14 cellular contexts compared by ENCODE assay signal in genomic region chr2:86360781-86361180, GRCh38. TPM values are rescaled to one million over a fixed set of nuclear protein-coding genes. Genes with fewer than 3 reads are reported as not detected.
"Had no signal": no experiment of that assay in that cellular context is flagged by ENCODE, and none has a peak within 500 bp of the region (broad histone marks: within the 10 kb centered on the region; RNA-seq: fewer than 3 reads in every experiment).

No MANE protein-coding gene starts in this region.

- ATAC-seq: activated naive CD4-positive, alpha-beta T cell treated with anti-CD3 and anti-CD28 coated beads, Interleukin-2, amount 50 U/mL, for 72 hours; left lung; T-helper 17 cell had no signal

- H3K4me3 ChIP-seq: left lung had no signal

- H3K9me3 ChIP-seq: left lung had no signal

- H3K9me3 Mint-ChIP-seq: activated naive CD4-positive, alpha-beta T cell treated with anti-CD3 and anti-CD28 coated beads, Interleukin-2, amount 50 U/mL, for 72 hours; activated T-helper 2 cell treated with anti-CD3 and anti-CD28 coated beads, Interferon-gamma antibody, Interleukin-2, Interleukin-4, amounts not matched to agents 10 μg/mL and 5 μg/mL and 100 μg/mL, durations not matched to agents 14 hours and 24 hours and 36 hours; memory B cell; nephron progenitor cell had no signal

- H3K36me3 ChIP-seq: brain microvascular endothelial cell, left lung had no signal

- H3K27ac ChIP-seq: brain microvascular endothelial cell, epithelial cell of prostate, left lung had no signal

- H3K36me3 Mint-ChIP-seq: activated naive CD4-positive, alpha-beta T cell treated with anti-CD3 and anti-CD28 coated beads, Interleukin-2, amount 50 U/mL, for 72 hours; memory B cell had no signal

- H3K27me3 ChIP-seq: brain microvascular endothelial cell, left lung had no signal

- H3K4me1 ChIP-seq: left lung had no signal

- DNase-seq: activated CD4-positive, CD25-positive, alpha-beta regulatory T cell; amniotic stem cell; brain microvascular endothelial cell; effector memory CD4-positive, alpha-beta T cell; left lung; nephron progenitor cell; stimulated activated CD4-positive, alpha-beta T cell treated with anti-CD3 and anti-CD28 coated beads, Interleukin-15, amount 100 ng/mL, for 24 hours; stimulated activated CD4-positive, alpha-beta T cell treated with anti-CD3 and anti-CD28 coated beads, Interleukin-4, amount 100 ng/mL, for 24 hours; T-helper 17 cell had no signal

- H3K4me3 Mint-ChIP-seq: memory B cell, nephron progenitor cell, T-helper 17 cell had no signal

- H3K27ac Mint-ChIP-seq: activated naive CD4-positive, alpha-beta T cell treated with anti-CD3 and anti-CD28 coated beads, Interleukin-2, amount 50 U/mL, for 72 hours; activated T-helper 2 cell treated with anti-CD3 and anti-CD28 coated beads, Interferon-gamma antibody, Interleukin-2, Interleukin-4, amounts not matched to agents 10 μg/mL and 5 μg/mL and 100 μg/mL, durations not matched to agents 14 hours and 24 hours and 36 hours; memory B cell; nephron progenitor cell; T-helper 17 cell had no signal

RNA-seq across cellular contexts. Expression of gene REEP1, which starts 23.4 kb away (rescaled TPM):
- total RNA-seq: osteocyte had no signal
